21 cellular contexts compared by ENCODE assay signal in genomic region chr17:49935526-49936210, GRCh38. TPM values are rescaled to one million over a fixed set of nuclear protein-coding genes. Genes with fewer than 3 reads are reported as not detected.
DNase-seq lines count a peak whose midpoint lies in the region; ATAC-seq and TF ChIP-seq lines count a peak whose summit lies in the region.
"Had no signal": no experiment of that assay in that cellular context is flagged by ENCODE, and none has a peak within 500 bp of the region (broad histone marks: within the 10 kb centered on the region; RNA-seq: fewer than 3 reads in every experiment).

No MANE protein-coding gene starts in this region.

- H3K27ac Mint-ChIP-seq in T-cell: no peak overlapping the region
- H3K27ac Mint-ChIP-seq: activated CD4-positive, alpha-beta T cell treated with anti-CD3 and anti-CD28 coated beads for 36 hours; activated T-cell treated with anti-CD3 and anti-CD28 coated beads, Interleukin-2, amount 50 U/mL, for 24 hours; T-helper 17 cell had no signal

- ATAC-seq in GM21723 (IDR thresholded peaks at IDR 0.05; ENCODE audit: unreplicated experiment) (no peak), T-cell (replicated peaks in 1 of 4) (no peak)
- ATAC-seq: activated CD4-positive, alpha-beta T cell treated with anti-CD3 and anti-CD28 coated beads for 36 hours; psoas muscle; T-helper 17 cell had no signal

- POLR2A ChIA-PET in T-cell (lab: Charles Lee): no interaction called here

- CTCF ChIA-PET in T-cell (lab: Charles Lee): no interaction called here

- no peaks in the 10 kb centered on the region for H3K4me1 Mint-ChIP-seq in T-cell
- H3K4me1 Mint-ChIP-seq: activated CD4-positive, alpha-beta T cell treated with anti-CD3 and anti-CD28 coated beads for 36 hours; T-helper 17 cell had no signal

- H3K27me3 Mint-ChIP-seq in T-cell: peaks cover 31 to 50% of the 10 kb centered on the region in 2 donors

- H3K4me3 ChIP-seq in foreskin fibroblast (ENCODE audit: low read depth in 1 of 2, low read length in 2 of 2): no peak overlapping the region
- H3K4me3 ChIP-seq: BLaER1 treated with 17β-estradiol and CSF1 and Interleukin-3, amounts not matched to agents 10 nM and 100 nM; psoas muscle; transverse colon had no signal

- DNase-seq in COLO668 (lab: John Stamatoyannopoulos, UW; ENCODE audit: unreplicated experiment): peak; percentile 0
- DNase-seq in DMS 273 treated with DMSO at 0.1 percent for 48 hours (lab: John Stamatoyannopoulos, UW): peak; percentile 77
- peak; percentile 91 for DNase-seq in NCI-H2171 treated with DMSO at 0.1 percent for 48 hours (lab: John Stamatoyannopoulos, UW)
- peak; percentile 89 for DNase-seq in SW480 (ENCODE audit: low spot score)
- no peak for DNase-seq in stimulated activated naive CD4-positive, alpha-beta T cell treated with Interleukin-2 at 50 U/mL for 16 hours (lab: John Stamatoyannopoulos, UW)
- no peak for DNase-seq in foreskin fibroblast
- no peak for DNase-seq in T-cell
- DNase-seq: activated CD4-positive, alpha-beta T cell treated with anti-CD3 and anti-CD28 coated beads for 36 hours; activated CD8-positive, alpha-beta memory T cell treated with anti-CD3 and anti-CD28 coated beads for 24 hours; activated gamma-delta T cell treated with Interleukin-2 at 50 U/mL for 16 hours; activated T-cell treated with anti-CD3 and anti-CD28 coated beads, Interleukin-2, amount 50 U/mL, for 24 hours; GOT3; mammary epithelial cell; NCI-H2081; psoas muscle; T-helper 17 cell; transverse colon had no signal

- no peak overlapping the region for H3K4me3 Mint-ChIP-seq in T-cell
- H3K4me3 Mint-ChIP-seq: activated CD4-positive, alpha-beta T cell treated with anti-CD3 and anti-CD28 coated beads for 36 hours; activated T-cell treated with anti-CD3 and anti-CD28 coated beads, Interleukin-2, amount 50 U/mL, for 24 hours; T-helper 17 cell had no signal

- H3K9me3 Mint-ChIP-seq in T-cell: no peaks in the 10 kb centered on the region
- H3K9me3 Mint-ChIP-seq: activated T-cell treated with anti-CD3 and anti-CD28 coated beads, Interleukin-2, amount 50 U/mL, for 24 hours had no signal

- TF ChIP-seq CTCF in foreskin fibroblast (IDR thresholded peaks at IDR 0.05; ENCODE audit: low read depth, low read length): no peak

- no peaks in the 10 kb centered on the region for H3K36me3 Mint-ChIP-seq in T-cell

RNA-seq across cellular contexts. Expression of gene DLX4, which starts 33.3 kb away (rescaled TPM):
- 1 to 10 TPM in 1 of 5 donors, under 1 TPM in 4; 0.30 to 1.2 (median 0.79) TPM for total RNA-seq in T-cell
- total RNA-seq: endothelial cell of umbilical vein, psoas muscle, skeletal muscle tissue, transverse colon had no signal

RNA-seq across cellular contexts. Expression of gene DLX3, which starts 59.4 kb away (rescaled TPM):
- not detected for total RNA-seq in T-cell
- total RNA-seq: endothelial cell of umbilical vein, psoas muscle, skeletal muscle tissue, T-helper 17 cell, transverse colon had no signal

Comparison
In these comparisons a context has a peak if more than half of its experiments do, and no peak if none do; other contexts are left out.
1. DNase-seq: peak in COLO668 (single experiment), DMS 273 treated with DMSO at 0.1 percent for 48 hours (single experiment), NCI-H2171 treated with DMSO at 0.1 percent for 48 hours (single experiment) and SW480 (single experiment); none in stimulated activated naive CD4-positive, alpha-beta T cell treated with Interleukin-2 at 50 U/mL for 16 hours (single experiment), foreskin fibroblast (0 of 2) and T-cell (0 of 34).